Comparison of ENCODE assay signal across 9 cellular contexts in the genomic region with DNA sequence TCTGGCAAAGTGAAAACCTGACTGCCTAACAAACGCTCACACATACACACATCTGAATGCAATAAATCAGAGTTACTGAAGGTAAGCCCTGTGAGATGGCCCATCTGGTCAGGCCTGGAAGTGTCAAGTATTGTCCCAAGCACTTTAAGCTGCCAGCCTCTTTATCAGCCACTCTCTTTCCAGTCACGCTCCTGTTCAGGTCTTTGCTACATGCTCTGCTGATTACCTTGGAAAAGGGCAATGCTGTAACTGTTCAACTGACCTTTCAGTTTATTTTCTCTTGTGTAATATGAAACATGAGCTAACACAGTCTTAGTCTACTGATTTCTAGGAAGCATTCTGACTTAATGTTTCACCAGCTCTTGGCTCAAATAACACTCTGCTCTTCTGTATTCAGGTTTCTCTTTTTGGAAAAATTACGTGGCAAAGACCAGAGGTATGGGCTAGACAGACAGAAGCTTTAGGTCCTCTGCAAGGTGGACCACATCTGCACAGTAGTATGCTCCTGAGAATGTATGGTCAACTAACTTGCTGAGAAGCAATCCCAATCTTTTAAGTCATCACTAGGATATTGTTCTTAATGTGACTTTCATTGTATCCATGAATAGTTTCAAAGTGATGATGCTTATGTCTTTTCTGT. TPM values are rescaled to one million over a fixed set of nuclear protein-coding genes. Genes with fewer than 3 reads are reported as not detected.
DNase-seq lines count a peak whose midpoint lies in the region; ATAC-seq lines count a peak whose summit lies in the region.
"Had no signal": no experiment of that assay in that cellular context is flagged by ENCODE, and none has a peak within 500 bp of the region (broad histone marks: within the 10 kb centered on the region; RNA-seq: fewer than 3 reads in every experiment).

No MANE protein-coding gene starts in this region.

- no peaks in the 10 kb centered on the region for H3K36me3 Mint-ChIP-seq in activated CD8-positive, alpha-beta T cell treated with anti-CD3 and anti-CD28 coated beads, Interleukin-2, amount 10 ng/mL, durations not matched to agents 7 days and 5 days (ENCODE audit: low read depth)

- H3K4me1 ChIP-seq in adipocyte (ENCODE audit: control insufficient read depth, insufficient read depth, low read length) (peaks cover 19% of the 10 kb centered on the region), aorta (ENCODE audit: control insufficient read depth in 1 of 2, insufficient read depth in 2 of 2, low read length in 2 of 2) (peaks cover 0 to 3% of the 10 kb centered on the region in 2 donors)

- H3K4me1 Mint-ChIP-seq in activated CD8-positive, alpha-beta T cell treated with anti-CD3 and anti-CD28 coated beads, Interleukin-2, amount 10 ng/mL, durations not matched to agents 7 days and 5 days (ENCODE audit: low read depth) = no peaks in the 10 kb centered on the region

- no peaks in the 10 kb centered on the region for H3K27me3 Mint-ChIP-seq in activated CD8-positive, alpha-beta T cell treated with anti-CD3 and anti-CD28 coated beads, Interleukin-2, amount 10 ng/mL, durations not matched to agents 7 days and 5 days (ENCODE audit: low read depth)

- no peaks in the 10 kb centered on the region for H3K27me3 ChIP-seq in adipocyte (replicated peaks; ENCODE audit: control insufficient read depth, insufficient read depth, low read length)
- H3K27me3 ChIP-seq in aorta (ENCODE audit: control insufficient read depth in 1 of 2, insufficient read depth in 2 of 2, low read length in 1 of 2) = no peaks in the 10 kb centered on the region

- no peak overlapping the region for H3K27ac ChIP-seq in aorta (ENCODE audit: low read depth in 1 of 2, low read length in 2 of 2)

- H3K9me3 ChIP-seq in adipocyte (ENCODE audit: control insufficient read depth, low read length) (no peaks in the 10 kb centered on the region), aorta (ENCODE audit: control insufficient read depth, low read length) (no peaks in the 10 kb centered on the region)

- POLR2A ChIA-PET in activated CD8-positive, alpha-beta T cell treated with anti-CD3 and anti-CD28 coated beads, Interleukin-2, amount 10 ng/mL, durations not matched to agents 7 days and 5 days (lab: Charles Lee) = no interaction called here

- DNase-seq in SIG-M5 treated with dmso at 0.1 percent for 504 hours (lab: John Stamatoyannopoulos, UW; ENCODE audit: unreplicated experiment) (peak; percentile 6), SIG-M5 (lab: John Stamatoyannopoulos, UW) (no peak), adipocyte (ENCODE audit: low read depth) (peak; percentile 87), kidney glomerular epithelial cell (lab: John Stamatoyannopoulos, UW) (peak; percentile 91), aorta (no peak), NCI-H1105 (lab: John Stamatoyannopoulos, UW) (no peak)
- DNase-seq in activated CD8-positive, alpha-beta T cell treated with anti-CD3 and anti-CD28 coated beads, Interleukin-2, amount 10 ng/mL, durations not matched to agents 7 days and 5 days = no peak
- no peak for DNase-seq in activated effector memory CD4-positive, alpha-beta T cell treated with anti-CD3 and anti-CD28 coated beads, Interleukin-2, amount 50 U/mL, for 16 hours
- DNase-seq: NCI-H2171 had no signal

- H3K9me3 Mint-ChIP-seq in activated CD8-positive, alpha-beta T cell treated with anti-CD3 and anti-CD28 coated beads, Interleukin-2, amount 10 ng/mL, durations not matched to agents 7 days and 5 days (ENCODE audit: insufficient read depth) = no peaks in the 10 kb centered on the region

- peak; percentile 38 for ATAC-seq in aorta (ENCODE audit: low FRiP score)
- ATAC-seq in activated CD8-positive, alpha-beta T cell treated with anti-CD3 and anti-CD28 coated beads, Interleukin-2, amount 10 ng/mL, durations not matched to agents 7 days and 5 days = no peak

- CTCF ChIA-PET in activated CD8-positive, alpha-beta T cell treated with anti-CD3 and anti-CD28 coated beads, Interleukin-2, amount 10 ng/mL, durations not matched to agents 7 days and 5 days (lab: Charles Lee) = no interaction called here

- intact Hi-C loops in aorta (cut with DNase I) = no loop called here

- peaks cover 26% of the 10 kb centered on the region for H3K36me3 ChIP-seq in adipocyte (ENCODE audit: control insufficient read depth, insufficient read depth, low read length, severe bottlenecking)
- H3K36me3 ChIP-seq in aorta (ENCODE audit: control insufficient read depth in 1 of 2, insufficient read depth in 2 of 2, low read length in 1 of 2) = no peaks in the 10 kb centered on the region

- H3K4me3 ChIP-seq in adipocyte (ENCODE audit: low read length) (peak overlapping the region; percentile 61), aorta (ENCODE audit: low read length in 2 of 2) (no peak overlapping the region)

- no peak overlapping the region for H3K4me3 Mint-ChIP-seq in activated CD8-positive, alpha-beta T cell treated with anti-CD3 and anti-CD28 coated beads, Interleukin-2, amount 10 ng/mL, durations not matched to agents 7 days and 5 days

- WGBS in aorta, 2 donors = 32 to 48% methylated on average over 3 of the region's 3 CpGs

- H3K27ac Mint-ChIP-seq in activated CD8-positive, alpha-beta T cell treated with anti-CD3 and anti-CD28 coated beads, Interleukin-2, amount 10 ng/mL, durations not matched to agents 7 days and 5 days = no peak overlapping the region

- H3K9ac ChIP-seq in adipocyte (ENCODE audit: low read length) = peak overlapping the region; percentile 60

RNA-seq across cellular contexts. Expression of gene GBE1, which starts 44.5 kb away (rescaled TPM):
- total RNA-seq in aorta = 100 to 1,000 TPM in 1 of 2 donors, 10 to 100 TPM in 1; 64.0 to 103 TPM
- polyA plus RNA-seq in aorta = 10 to 100 TPM; 29.3 to 52.0 TPM
- 10 to 100 TPM; 29.8 to 33.3 TPM for total RNA-seq in activated CD8-positive, alpha-beta T cell treated with anti-CD3 and anti-CD28 coated beads, Interleukin-2, amount 10 ng/mL, durations not matched to agents 7 days and 5 days

Comparison
In these comparisons a context has a peak if more than half of its experiments do, and no peak if none do; other contexts are left out.
1. DNase-seq: peak in SIG-M5 treated with dmso at 0.1 percent for 504 hours (single experiment), adipocyte (single experiment) and kidney glomerular epithelial cell (single experiment); none in SIG-M5 (single experiment), aorta (0 of 2), activated CD8-positive, alpha-beta T cell treated with anti-CD3 and anti-CD28 coated beads, Interleukin-2, amount 10 ng/mL, durations not matched to agents 7 days and 5 days (single experiment), activated effector memory CD4-positive, alpha-beta T cell treated with anti-CD3 and anti-CD28 coated beads, Interleukin-2, amount 50 U/mL, for 16 hours (single experiment) and NCI-H1105 (single experiment).